2 cellular contexts compared by ENCODE assay signal in genomic region chr2:157760949-157761348, GRCh38.
TF ChIP-seq lines count a peak whose summit lies in the region.

No MANE protein-coding gene starts in this region.

TF ChIP-seq in SK-N-SH, 30 proteins besides CTCF, POLR2A, EP300 and RAD21 (continued from another document):
- TF ChIP-seq MAX (IDR thresholded peaks at IDR 0.05; ENCODE audit: low read depth) = no peak
- TF ChIP-seq GATA2 (CRISPR knock-in tag; IDR thresholded peaks at IDR 0.05) = no peak
- TF ChIP-seq FOXJ3 (CRISPR knock-in tag; IDR thresholded peaks at IDR 0.05) = no peak
- TF ChIP-seq POLR2AphosphoS5 (IDR thresholded peaks at IDR 0.05; ENCODE audit: low read depth, low read length) = no peak
- TF ChIP-seq RFX5 (IDR thresholded peaks at IDR 0.05; ENCODE audit: low read length) = no peak
- TF ChIP-seq RCOR1 (IDR thresholded peaks at IDR 0.05; ENCODE audit: low read length) = no peak
- no peak for TF ChIP-seq FOSL2 (IDR thresholded peaks at IDR 0.05; ENCODE audit: borderline replicate concordance, low read depth)
- no peak for TF ChIP-seq FOXM1 (IDR thresholded peaks at IDR 0.05; ENCODE audit: low read depth)
- TF ChIP-seq JUND (IDR thresholded peaks at IDR 0.05) = no peak
- no peak for TF ChIP-seq MXI1 (IDR thresholded peaks at IDR 0.05; ENCODE audit: low read depth, low read length)

TF ChIP-seq in K562, 482 proteins besides CTCF, POLR2A, EP300 and RAD21 (continued from another document):
- no peak for TF ChIP-seq ZBTB11 (CRISPR knock-in tag; IDR thresholded peaks at IDR 0.05)
- no peak for TF ChIP-seq PRPF4 (IDR thresholded peaks at IDR 0.05; ENCODE audit: insufficient read depth, low read depth, low read length, poor library complexity, severe bottlenecking)
- TF ChIP-seq PTBP1 (IDR thresholded peaks at IDR 0.05; ENCODE audit: low read depth, low read length) = no peak
- no peak for TF ChIP-seq CAMTA2 (CRISPR knock-in tag; conservative IDR thresholded peaks at IDR 0.05)
- 0 out of 2 replicates have a peak, but pooled peaks have one; percentile 55 for TF ChIP-seq DMBX1 (CRISPR knock-in tag; IDR thresholded peaks at IDR 0.05; ENCODE audit: borderline replicate concordance)
- no peak for TF ChIP-seq PHB (CRISPR knock-in tag; IDR thresholded peaks at IDR 0.05)
- no peak for TF ChIP-seq ZNF57 (CRISPR knock-in tag; IDR thresholded peaks at IDR 0.05)
- no peak for TF ChIP-seq ZNF766 (CRISPR knock-in tag; conservative IDR thresholded peaks at IDR 0.05)
